In genomic region chr11:32448232-32448631, GRCh38 we compare ENCODE assay signal across 12 cellular contexts. TPM values are rescaled to one million over a fixed set of nuclear protein-coding genes. Genes with fewer than 3 reads are reported as not detected.
DNase-seq lines count a peak whose midpoint lies in the region; ATAC-seq and TF ChIP-seq lines count a peak whose summit lies in the region.
"Had no signal": no experiment of that assay in that cellular context is flagged by ENCODE, and none has a peak within 500 bp of the region (broad histone marks: within the 10 kb centered on the region; RNA-seq: fewer than 3 reads in every experiment).

No MANE protein-coding gene starts in this region.

- H3K27ac Mint-ChIP-seq in GM23338 = no peak overlapping the region
- H3K27ac Mint-ChIP-seq: activated naive CD8-positive, alpha-beta T cell; IgD-negative memory B cell had no signal

- no peaks in the 10 kb centered on the region for H3K4me1 ChIP-seq in BE2C
- H3K4me1 ChIP-seq in GM23338 (ENCODE audit: insufficient read depth) = no peaks in the 10 kb centered on the region
- H3K4me1 ChIP-seq in OCI-LY1 (ENCODE audit: insufficient read depth, low read length, severe bottlenecking) = no peaks in the 10 kb centered on the region
- H3K4me1 ChIP-seq: esophagus muscularis mucosa had no signal

- H3K79me2 ChIP-seq in GM23338 (replicated peaks; ENCODE audit: insufficient read depth) (no peaks in the 10 kb centered on the region), OCI-LY1 (ENCODE audit: insufficient read depth, low read length) (no peaks in the 10 kb centered on the region)

- H3K27me3 ChIP-seq in BE2C (no peaks in the 10 kb centered on the region), GM23338 (ENCODE audit: insufficient read depth) (peaks cover 24% of the 10 kb centered on the region), OCI-LY1 (ENCODE audit: insufficient read depth, low read length) (0 out of 2 replicates have a peak, but pooled peaks cover 4% of the 10 kb centered on the region)

- H2AFZ ChIP-seq in GM23338 (0 out of 2 replicates have a peak overlapping the region, but pooled peaks have one; percentile 8), OCI-LY1 (ENCODE audit: low read length) (no peak overlapping the region)

- H3K4me2 ChIP-seq in GM23338 (no peak overlapping the region), OCI-LY1 (ENCODE audit: low read length) (no peak overlapping the region)

- H3K4me3 Mint-ChIP-seq in GM23338 = no peak overlapping the region
- H3K4me3 Mint-ChIP-seq: activated naive CD8-positive, alpha-beta T cell; IgD-negative memory B cell had no signal

- no peaks in the 10 kb centered on the region for H3K27me3 Mint-ChIP-seq in GM23338 (ENCODE audit: insufficient read depth, low read depth, poor library complexity)

- DNase-seq in BE2C (peak; percentile 33), GM23338 (ENCODE audit: low spot score) (peak; percentile 79), fibroblast of mammary gland (ENCODE audit: low read depth) (peak; percentile 14), NCI-H1930 (lab: John Stamatoyannopoulos, UW) (no peak)
- DNase-seq in activated CD4-positive, alpha-beta T cell treated with anti-CD3 and anti-CD28 coated beads, Interleukin-2, amount 50 U/mL, for 1 hour = no peak
- DNase-seq: GDM1 had no signal

- TF ChIP-seq CTCF in BE2C (IDR thresholded peaks at IDR 0.05; ENCODE audit: low read depth, low read length) = peak; percentile 52
- TF ChIP-seq CTCF in GM23338 (conservative IDR thresholded peaks at IDR 0.05; ENCODE audit: low read depth in 2 of 2) = peak; percentile 65 to 69
- peak; percentile 42; the same call in 1 of the 2 replicates for TF ChIP-seq CTCF in OCI-LY1 (IDR thresholded peaks at IDR 0.05; ENCODE audit: low read length)
- peak; percentile 19 for TF ChIP-seq CTCF in fibroblast of mammary gland (conservative IDR thresholded peaks at IDR 0.05; ENCODE audit: control insufficient read depth, insufficient read depth, low read depth, low read length)

- H3K27ac ChIP-seq in GM23338 (ENCODE audit: low read depth) (no peak overlapping the region), OCI-LY1 (ENCODE audit: low read depth, low read length, poor library complexity, severe bottlenecking) (no peak overlapping the region)
- H3K27ac ChIP-seq: esophagus muscularis mucosa had no signal

- H3K4me3 ChIP-seq in BE2C (ENCODE audit: low read depth, low read length) = no peak overlapping the region
- H3K4me3 ChIP-seq in GM23338 = no peak overlapping the region
- H3K4me3 ChIP-seq in OCI-LY1 (ENCODE audit: low read depth, low read length, poor library complexity, severe bottlenecking) = no peak overlapping the region
- H3K4me3 ChIP-seq in fibroblast of mammary gland (ENCODE audit: control insufficient read depth, low read depth, low read length) = no peak overlapping the region
- H3K4me3 ChIP-seq: esophagus muscularis mucosa had no signal

- peak; percentile 83 for ATAC-seq in GM23338
- no peak for ATAC-seq in GM18868 (IDR thresholded peaks at IDR 0.05; ENCODE audit: unreplicated experiment)
- no peak for ATAC-seq in GM21367 (IDR thresholded peaks at IDR 0.05; ENCODE audit: unreplicated experiment)

- H3K9me3 ChIP-seq in BE2C (no peaks in the 10 kb centered on the region), OCI-LY1 (ENCODE audit: low read length) (no peaks in the 10 kb centered on the region)
- H3K9me3 ChIP-seq: esophagus muscularis mucosa had no signal

- no peaks in the 10 kb centered on the region for H4K20me1 ChIP-seq in GM23338 (replicated peaks; ENCODE audit: insufficient read depth)
- H4K20me1 ChIP-seq in OCI-LY1 (ENCODE audit: insufficient read depth, low read length) = no peaks in the 10 kb centered on the region

- H3K36me3 ChIP-seq in BE2C = no peaks in the 10 kb centered on the region
- no peaks in the 10 kb centered on the region for H3K36me3 ChIP-seq in GM23338 (ENCODE audit: insufficient read depth)
- no peaks in the 10 kb centered on the region for H3K36me3 ChIP-seq in OCI-LY1 (ENCODE audit: insufficient read depth, low read length)
- H3K36me3 ChIP-seq: esophagus muscularis mucosa had no signal

- H3K9me2 ChIP-seq in GM23338 (ENCODE audit: insufficient read depth) (no peaks in the 10 kb centered on the region), OCI-LY1 (ENCODE audit: low read depth, low read length) (no peaks in the 10 kb centered on the region)

- H3K36me3 Mint-ChIP-seq in GM23338 (ENCODE audit: low read depth) = no peaks in the 10 kb centered on the region
- H3K36me3 Mint-ChIP-seq: activated naive CD8-positive, alpha-beta T cell had no signal

- H3K9ac ChIP-seq in OCI-LY1 (ENCODE audit: low read length) = no peak overlapping the region

- H3F3A ChIP-seq in GM23338 (replicated peaks; ENCODE audit: low read depth) (no peaks in the 10 kb centered on the region), OCI-LY1 (ENCODE audit: insufficient read depth, low read length) (no peaks in the 10 kb centered on the region)

- no peaks in the 10 kb centered on the region; the same call in 2 of the 3 replicates for H3K4me1 Mint-ChIP-seq in GM23338
- H3K4me1 Mint-ChIP-seq: IgD-negative memory B cell had no signal

- H3K9me3 Mint-ChIP-seq in GM23338 = no peaks in the 10 kb centered on the region

TF ChIP-seq in GM23338, 12 proteins besides CTCF, POLR2A, EP300 and RAD21 (continues in another document):
- TF ChIP-seq POLR2AphosphoS5 (IDR thresholded peaks at IDR 0.05; ENCODE audit: low read depth) (no peak), JUNB (IDR thresholded peaks at IDR 0.05; ENCODE audit: unreplicated experiment) (no peak), NANOG (IDR thresholded peaks at IDR 0.05; ENCODE audit: borderline replicate concordance) (no peak)
- TF ChIP-seq, protein P1, sequence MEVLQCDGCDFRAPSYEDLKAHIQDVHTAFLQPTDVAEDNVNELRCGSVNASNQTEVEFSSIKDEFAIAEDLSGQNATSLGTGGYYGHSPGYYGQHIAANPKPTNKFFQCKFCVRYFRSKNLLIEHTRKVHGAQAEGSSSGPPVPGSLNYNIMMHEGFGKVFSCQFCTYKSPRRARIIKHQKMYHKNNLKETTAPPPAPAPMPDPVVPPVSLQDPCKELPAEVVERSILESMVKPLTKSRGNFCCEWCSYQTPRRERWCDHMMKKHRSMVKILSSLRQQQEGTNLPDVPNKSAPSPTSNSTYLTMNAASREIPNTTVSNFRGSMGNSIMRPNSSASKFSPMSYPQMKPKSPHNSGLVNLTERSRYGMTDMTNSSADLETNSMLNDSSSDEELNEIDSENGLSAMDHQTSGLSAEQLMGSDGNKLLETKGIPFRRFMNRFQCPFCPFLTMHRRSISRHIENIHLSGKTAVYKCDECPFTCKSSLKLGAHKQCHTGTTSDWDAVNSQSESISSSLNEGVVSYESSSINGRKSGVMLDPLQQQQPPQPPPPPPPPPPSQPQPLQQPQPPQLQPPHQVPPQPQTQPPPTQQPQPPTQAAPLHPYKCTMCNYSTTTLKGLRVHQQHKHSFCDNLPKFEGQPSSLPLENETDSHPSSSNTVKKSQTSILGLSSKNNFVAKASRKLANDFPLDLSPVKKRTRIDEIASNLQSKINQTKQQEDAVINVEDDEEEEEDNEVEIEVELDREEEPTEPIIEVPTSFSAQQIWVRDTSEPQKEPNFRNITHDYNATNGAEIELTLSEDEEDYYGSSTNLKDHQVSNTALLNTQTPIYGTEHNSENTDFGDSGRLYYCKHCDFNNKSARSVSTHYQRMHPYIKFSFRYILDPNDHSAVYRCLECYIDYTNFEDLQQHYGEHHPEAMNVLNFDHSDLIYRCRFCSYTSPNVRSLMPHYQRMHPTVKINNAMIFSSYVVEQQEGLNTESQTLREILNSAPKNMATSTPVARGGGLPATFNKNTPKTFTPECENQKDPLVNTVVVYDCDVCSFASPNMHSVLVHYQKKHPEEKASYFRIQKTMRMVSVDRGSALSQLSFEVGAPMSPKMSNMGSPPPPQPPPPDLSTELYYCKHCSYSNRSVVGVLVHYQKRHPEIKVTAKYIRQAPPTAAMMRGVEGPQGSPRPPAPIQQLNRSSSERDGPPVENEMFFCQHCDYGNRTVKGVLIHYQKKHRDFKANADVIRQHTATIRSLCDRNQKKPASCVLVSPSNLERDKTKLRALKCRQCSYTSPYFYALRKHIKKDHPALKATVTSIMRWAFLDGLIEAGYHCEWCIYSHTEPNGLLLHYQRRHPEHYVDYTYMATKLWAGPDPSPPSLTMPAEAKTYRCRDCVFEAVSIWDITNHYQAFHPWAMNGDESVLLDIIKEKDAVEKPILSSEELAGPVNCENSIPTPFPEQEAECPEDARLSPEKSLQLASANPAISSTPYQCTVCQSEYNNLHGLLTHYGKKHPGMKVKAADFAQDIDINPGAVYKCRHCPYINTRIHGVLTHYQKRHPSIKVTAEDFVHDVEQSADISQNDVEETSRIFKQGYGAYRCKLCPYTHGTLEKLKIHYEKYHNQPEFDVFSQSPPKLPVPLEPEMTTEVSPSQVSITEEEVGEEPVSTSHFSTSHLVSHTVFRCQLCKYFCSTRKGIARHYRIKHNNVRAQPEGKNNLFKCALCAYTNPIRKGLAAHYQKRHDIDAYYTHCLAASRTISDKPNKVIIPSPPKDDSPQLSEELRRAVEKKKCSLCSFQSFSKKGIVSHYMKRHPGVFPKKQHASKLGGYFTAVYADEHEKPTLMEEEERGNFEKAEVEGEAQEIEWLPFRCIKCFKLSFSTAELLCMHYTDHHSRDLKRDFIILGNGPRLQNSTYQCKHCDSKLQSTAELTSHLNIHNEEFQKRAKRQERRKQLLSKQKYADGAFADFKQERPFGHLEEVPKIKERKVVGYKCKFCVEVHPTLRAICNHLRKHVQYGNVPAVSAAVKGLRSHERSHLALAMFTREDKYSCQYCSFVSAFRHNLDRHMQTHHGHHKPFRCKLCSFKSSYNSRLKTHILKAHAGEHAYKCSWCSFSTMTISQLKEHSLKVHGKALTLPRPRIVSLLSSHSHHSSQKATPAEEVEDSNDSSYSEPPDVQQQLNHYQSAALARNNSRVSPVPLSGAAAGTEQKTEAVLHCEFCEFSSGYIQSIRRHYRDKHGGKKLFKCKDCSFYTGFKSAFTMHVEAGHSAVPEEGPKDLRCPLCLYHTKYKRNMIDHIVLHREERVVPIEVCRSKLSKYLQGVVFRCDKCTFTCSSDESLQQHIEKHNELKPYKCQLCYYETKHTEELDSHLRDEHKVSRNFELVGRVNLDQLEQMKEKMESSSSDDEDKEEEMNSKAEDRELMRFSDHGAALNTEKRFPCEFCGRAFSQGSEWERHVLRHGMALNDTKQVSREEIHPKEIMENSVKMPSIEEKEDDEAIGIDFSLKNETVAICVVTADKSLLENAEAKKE (CRISPR knock-in tag; IDR thresholded peaks at IDR 0.05) = no peak
- TF ChIP-seq, protein P2, sequence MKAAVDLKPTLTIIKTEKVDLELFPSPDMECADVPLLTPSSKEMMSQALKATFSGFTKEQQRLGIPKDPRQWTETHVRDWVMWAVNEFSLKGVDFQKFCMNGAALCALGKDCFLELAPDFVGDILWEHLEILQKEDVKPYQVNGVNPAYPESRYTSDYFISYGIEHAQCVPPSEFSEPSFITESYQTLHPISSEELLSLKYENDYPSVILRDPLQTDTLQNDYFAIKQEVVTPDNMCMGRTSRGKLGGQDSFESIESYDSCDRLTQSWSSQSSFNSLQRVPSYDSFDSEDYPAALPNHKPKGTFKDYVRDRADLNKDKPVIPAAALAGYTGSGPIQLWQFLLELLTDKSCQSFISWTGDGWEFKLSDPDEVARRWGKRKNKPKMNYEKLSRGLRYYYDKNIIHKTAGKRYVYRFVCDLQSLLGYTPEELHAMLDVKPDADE (IDR thresholded peaks at IDR 0.05) = no peak

RNA-seq across cellular contexts. Expression of gene WT1, which starts 12.9 kb away (rescaled TPM):
- polyA plus RNA-seq in BE2C (2012; ENCODE audit: insufficient read depth, insufficient read length, low read depth) = 6.7 TPM
- 0.16 and 0.21 TPM in 2 replicates for total RNA-seq in GM23338 (2014; rRNA removed; shearing (Covaris generic))
- not detected in 2 replicates for polyA plus RNA-seq in GM23338 (2016; fragmentation: Nextera tagmentation; extraction: Ambion mirVana)
- polyA plus RNA-seq: IgD-negative memory B cell had no signal

Comparison
In these comparisons a context has a peak if more than half of its experiments do, and no peak if none do; other contexts are left out.
1. DNase-seq: peak in BE2C (single experiment), GM23338 (single experiment) and fibroblast of mammary gland (single experiment); none in activated CD4-positive, alpha-beta T cell treated with anti-CD3 and anti-CD28 coated beads, Interleukin-2, amount 50 U/mL, for 1 hour (single experiment) and NCI-H1930 (0 of 2).
2. Peak in every context shown above with its lines, with median percentiles within 50 percentile points of each other: CTCF ChIP-seq.